ENCODE assay signal across 12 cellular contexts in the genomic region with DNA sequence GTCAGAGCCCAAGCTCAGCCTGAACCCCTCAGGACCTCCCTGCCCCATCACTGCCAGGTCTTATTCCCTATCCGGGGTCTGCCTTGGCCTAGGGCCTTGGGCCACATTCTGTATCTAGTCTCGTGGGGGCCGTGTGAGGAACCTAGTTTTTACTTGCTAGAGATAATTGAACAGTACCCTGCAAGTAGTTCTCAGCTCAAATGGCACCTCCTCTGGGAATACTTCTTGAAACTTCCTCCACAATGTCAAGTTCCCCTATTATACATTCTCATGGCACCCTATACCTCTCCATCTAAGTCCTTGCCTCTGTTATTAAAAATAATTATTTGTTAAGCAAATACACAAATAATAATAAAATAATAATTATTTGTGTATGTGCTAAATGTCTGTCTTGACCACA. TPM values are rescaled to one million over a fixed set of nuclear protein-coding genes. Genes with fewer than 3 reads are reported as not detected.
DNase-seq lines count a peak whose midpoint lies in the region; ATAC-seq and TF ChIP-seq lines count a peak whose summit lies in the region.
"Had no signal": no experiment of that assay in that cellular context is flagged by ENCODE, and none has a peak within 500 bp of the region (broad histone marks: within the 10 kb centered on the region; RNA-seq: fewer than 3 reads in every experiment).

No MANE protein-coding gene starts in this region.

- H2AFZ ChIP-seq in osteoblast (ENCODE audit: low read length), result peak overlapping the region; percentile 71

- H3K36me3 Mint-ChIP-seq in activated naive CD4-positive, alpha-beta T cell treated with anti-CD3 and anti-CD28 coated beads, Interleukin-2, amount 10 ng/mL, durations not matched to agents 7 days and 5 days, result no peaks in the 10 kb centered on the region
- H3K36me3 Mint-ChIP-seq: activated naive CD8-positive, alpha-beta T cell had no signal

- WGBS in heart left ventricle, 4 donors, result 66 to 82% (median 71%) methylated on average over 3 of the region's 3 CpGs

- peak overlapping the region; percentile 62 for H3K4me2 ChIP-seq in osteoblast (ENCODE audit: insufficient read depth, low read length)

- no peak overlapping the region for H3K4me3 Mint-ChIP-seq in activated naive CD4-positive, alpha-beta T cell treated with anti-CD3 and anti-CD28 coated beads, Interleukin-2, amount 10 ng/mL, durations not matched to agents 7 days and 5 days
- H3K4me3 Mint-ChIP-seq: activated naive CD8-positive, alpha-beta T cell had no signal

- intact Hi-C loops in heart left ventricle (cut with DNase I), result loop anchor here in 1 of 10 donors (1.0 kb wide), 1 partner anchor 33 kb away; a partner anchor contains a TSS
- intact Hi-C loops in Right ventricle myocardium inferior (cut with DNase I), result loop anchor here (5.0 kb wide), 1 partner anchor 35 kb away; a partner anchor contains a TSS
- intact Hi-C loops in uterus (cut with DNase I; ENCODE audit: low total_unique reads), result no loop called here

- TF ChIP-seq CTCF in heart left ventricle (IDR thresholded peaks at IDR 0.05), result peak in 1 of 12 donors; percentile 2
- TF ChIP-seq CTCF in epithelial cell of proximal tubule (conservative IDR thresholded peaks at IDR 0.05; ENCODE audit: low read depth, low read length), result no peak
- no peak for TF ChIP-seq CTCF in osteoblast (IDR thresholded peaks at IDR 0.05; ENCODE audit: extremely low read depth, low read depth, low read length)
- TF ChIP-seq CTCF in uterus (IDR thresholded peaks at IDR 0.05), result no peak

- H3K9me3 Mint-ChIP-seq in activated naive CD4-positive, alpha-beta T cell treated with anti-CD3 and anti-CD28 coated beads, Interleukin-2, amount 10 ng/mL, durations not matched to agents 7 days and 5 days, result no peaks in the 10 kb centered on the region

- H4K20me1 ChIP-seq in osteoblast (ENCODE audit: insufficient read depth, low read length), result no peaks in the 10 kb centered on the region

- H3K79me2 ChIP-seq in osteoblast (ENCODE audit: insufficient read depth, low read length), result no peaks in the 10 kb centered on the region

- H3K27ac ChIP-seq in heart left ventricle, result peak overlapping the region in 11 of 12 donors; percentile 68 to 86 (median 80)
- H3K27ac ChIP-seq in osteoblast (ENCODE audit: low read depth, low read length), result peak overlapping the region; percentile 84
- H3K27ac ChIP-seq in uterus, result peak overlapping the region; percentile 85 to 90

- H3K4me1 ChIP-seq in heart left ventricle, result peaks cover 0 to 54% (median 21%) of the 10 kb centered on the region in 12 donors
- peaks cover 58% of the 10 kb centered on the region for H3K4me1 ChIP-seq in osteoblast (ENCODE audit: insufficient read depth, low read length)
- H3K4me1 ChIP-seq in uterus, result peaks cover 8 to 10% of the 10 kb centered on the region in 2 donors

- H3K4me3 ChIP-seq in heart left ventricle, result no peak overlapping the region
- H3K4me3 ChIP-seq in epithelial cell of proximal tubule (ENCODE audit: low read depth, low read length), result peak overlapping the region; percentile 28
- H3K4me3 ChIP-seq in osteoblast (ENCODE audit: insufficient read depth, low read length), result peak overlapping the region; percentile 2
- no peak overlapping the region for H3K4me3 ChIP-seq in uterus

- H3K27me3 Mint-ChIP-seq in activated naive CD4-positive, alpha-beta T cell treated with anti-CD3 and anti-CD28 coated beads, Interleukin-2, amount 10 ng/mL, durations not matched to agents 7 days and 5 days, result peaks cover 29% of the 10 kb centered on the region
- H3K27me3 Mint-ChIP-seq: activated naive CD8-positive, alpha-beta T cell had no signal

- no peaks in the 10 kb centered on the region for H3K9me3 ChIP-seq in heart left ventricle
- H3K9me3 ChIP-seq in osteoblast (ENCODE audit: low read depth, low read length), result no peaks in the 10 kb centered on the region
- no peaks in the 10 kb centered on the region for H3K9me3 ChIP-seq in uterus

- H3K4me1 Mint-ChIP-seq in activated naive CD4-positive, alpha-beta T cell treated with anti-CD3 and anti-CD28 coated beads, Interleukin-2, amount 10 ng/mL, durations not matched to agents 7 days and 5 days, result peaks cover 4% of the 10 kb centered on the region

- CTCF ChIA-PET in activated naive CD4-positive, alpha-beta T cell treated with anti-CD3 and anti-CD28 coated beads, Interleukin-2, amount 10 ng/mL, durations not matched to agents 7 days and 5 days (lab: Charles Lee), result no interaction called here

- DNase-seq in heart left ventricle (no peak), Right ventricle myocardium inferior (ENCODE audit: missing footprints) (no peak), epithelial cell of proximal tubule (ENCODE audit: low read depth) (no peak), osteoblast (ENCODE audit: insufficient read length, low spot score, missing footprints) (no peak), uterus (no peak), NCI-H2171 (lab: John Stamatoyannopoulos, UW) (no peak), NCI-H2029 treated with DMSO at 0.1 percent for 48 hours (lab: John Stamatoyannopoulos, UW) (no peak)
- no peak for DNase-seq in activated naive CD4-positive, alpha-beta T cell treated with anti-CD3 and anti-CD28 coated beads, Interleukin-2, amount 10 ng/mL, durations not matched to agents 7 days and 5 days
- DNase-seq: activated CD4-positive, alpha-beta T cell treated with anti-CD3 and anti-CD28 coated beads, Interleukin-2, amount 50 U/mL, for 1 hour; NCI-H1694; stimulated activated CD4-positive, alpha-beta T cell treated with anti-CD3 and anti-CD28 coated beads, Interleukin-12 subunit alpha, Interleukin-12 subunit beta, amount 100 ng/mL, for 4 hours had no signal

- H3K36me3 ChIP-seq in heart left ventricle (no peaks in the 10 kb centered on the region), osteoblast (ENCODE audit: insufficient read depth, low read length) (no peaks in the 10 kb centered on the region), uterus (no peaks in the 10 kb centered on the region)

- H3K27me3 ChIP-seq in heart left ventricle (no peaks in the 10 kb centered on the region), osteoblast (ENCODE audit: insufficient read depth, low read length) (no peaks in the 10 kb centered on the region), uterus (no peaks in the 10 kb centered on the region)

- ATAC-seq in heart left ventricle (no peak), Right ventricle myocardium inferior (no peak)

- no peak overlapping the region for H3K27ac Mint-ChIP-seq in activated naive CD4-positive, alpha-beta T cell treated with anti-CD3 and anti-CD28 coated beads, Interleukin-2, amount 10 ng/mL, durations not matched to agents 7 days and 5 days
- H3K27ac Mint-ChIP-seq: activated naive CD8-positive, alpha-beta T cell had no signal

- TF ChIP-seq POLR2A in heart left ventricle (IDR thresholded peaks at IDR 0.05) (no peak), uterus (IDR thresholded peaks at IDR 0.05) (no peak)

RNA-seq across cellular contexts. Expression of a gene that starts 32.9 kb away (rescaled TPM):
- total RNA-seq in heart left ventricle (10 to 100 TPM in 8 of 9 donors, 1 to 10 TPM in 1; 9.0 to 64.8 (median 14.5) TPM), Right ventricle myocardium inferior (19.0 TPM), epithelial cell of proximal tubule (12.6 and 20.1 TPM in 2 replicates), osteoblast (38.0 and 53.9 TPM in 2 replicates), uterus (10 to 100 TPM; 19.8 to 48.2 (median 34.2) TPM)
- 1 to 10 TPM; 9.1 to 9.9 TPM for polyA plus RNA-seq in heart left ventricle

Comparison
In these comparisons a context has a peak if more than half of its experiments do, and no peak if none do; other contexts are left out.
1. H3K4me3 ChIP-seq: peak in epithelial cell of proximal tubule (single experiment) and osteoblast (single experiment); none in heart left ventricle (0 of 12) and uterus (0 of 2).
2. Peak in every context shown above with its lines, with median percentiles within 50 percentile points of each other: H3K27ac ChIP-seq.